ENCODE assay signal across 21 cellular contexts in genomic region chr20:21185849-21186248, GRCh38. TPM values are rescaled to one million over a fixed set of nuclear protein-coding genes. Genes with fewer than 3 reads are reported as not detected.
A peak's percentile ranks its signal among the peaks of the same experiment; 100 is the strongest.
DNase-seq lines count a peak whose midpoint lies in the region; ATAC-seq, FAIRE-seq and TF ChIP-seq lines count a peak whose summit lies in the region.
"Had no signal": no experiment of that assay in that cellular context is flagged by ENCODE, and none has a peak within 500 bp of the region (broad histone marks: within the 10 kb centered on the region; RNA-seq: fewer than 3 reads in every experiment).

No MANE protein-coding gene starts in this region.

- in situ Hi-C loops in IMR-90 (cut with MboI; ENCODE audit: low sequenced_read_pairs) = no loop called here

- H3K4me3 ChIP-seq in IMR-90 (ENCODE audit: insufficient read depth, low read depth, low read length) = no peak overlapping the region
- H3K4me3 ChIP-seq in H1 (ENCODE audit: extremely low read depth in 1 of 4, insufficient read depth in 2 of 4, low read depth in 3 of 4, low read length in 4 of 4) = no peak overlapping the region
- H3K4me3 ChIP-seq in tibial artery = no peak overlapping the region
- no peak overlapping the region for H3K4me3 ChIP-seq in trophoblast cell (ENCODE audit: low read depth, low read length)
- H3K4me3 ChIP-seq: BLaER1, GM12878, GM23338, HAP-1 had no signal

- H3K4ac ChIP-seq in IMR-90 (ENCODE audit: low read depth, low read length) (no peak overlapping the region), H1 (replicated peaks; ENCODE audit: insufficient read length, low read depth, low read length) (no peak overlapping the region), trophoblast cell (ENCODE audit: low read depth, low read length) (no peak overlapping the region)

- TF ChIP-seq RAD21 in IMR-90 (IDR thresholded peaks at IDR 0.05; ENCODE audit: low read length) (no peak), H1 (IDR thresholded peaks at IDR 0.05 in 1 of 2, conservative IDR thresholded peaks at IDR 0.05 in 1 of 2; ENCODE audit: low read depth in 2 of 2, low read length in 2 of 2) (no peak)

- no peak overlapping the region for H4K12ac ChIP-seq in trophoblast cell (ENCODE audit: low read depth, low read length)

- TF ChIP-seq CTCF in IMR-90 (conservative IDR thresholded peaks at IDR 0.05; ENCODE audit: low read depth, low read length) = no peak
- no peak for TF ChIP-seq CTCF in H1 (IDR thresholded peaks at IDR 0.05; ENCODE audit: control extremely low read depth in 1 of 3, insufficient read depth in 1 of 3, low read depth in 1 of 3, low read length in 3 of 3)
- TF ChIP-seq CTCF in tibial artery (IDR thresholded peaks at IDR 0.05) = no peak
- TF ChIP-seq CTCF in glutamatergic neuron (IDR thresholded peaks at IDR 0.05; ENCODE audit: partially characterized antibody, unreplicated experiment) = no peak

- no peak overlapping the region for H2AK9ac ChIP-seq in IMR-90 (replicated peaks; ENCODE audit: low read depth, low read length, poor library complexity)

- dilution Hi-C loops in IMR-90 (cut with HindIII; ENCODE audit: low sequenced_read_pairs, unreplicated experiment) = no loop called here

- H3K9ac ChIP-seq in IMR-90 (ENCODE audit: low read depth, low read length) = no peak overlapping the region
- H3K9ac ChIP-seq in H1 (replicated peaks in 1 of 4; ENCODE audit: extremely low read depth in 1 of 4, low read depth in 3 of 4, low read length in 3 of 4) = no peak overlapping the region
- no peak overlapping the region for H3K9ac ChIP-seq in trophoblast cell (ENCODE audit: low read length)
- H3K9ac ChIP-seq: BLaER1 had no signal

- no peak overlapping the region for H2BK5ac ChIP-seq in IMR-90 (ENCODE audit: low read depth, low read length, poor library complexity, severe bottlenecking)
- H2BK5ac ChIP-seq in H1 (ENCODE audit: low read depth, low read length) = no peak overlapping the region
- no peak overlapping the region for H2BK5ac ChIP-seq in trophoblast cell (ENCODE audit: low read depth, low read length, poor library complexity)

- H3K9me3 Mint-ChIP-seq in glutamatergic neuron (ENCODE audit: unreplicated experiment) = peaks cover 1% of the 10 kb centered on the region
- H3K9me3 Mint-ChIP-seq: CD4-positive, CD25-positive, alpha-beta regulatory T cell; CD8-positive, alpha-beta T cell; GM23338; HFFc6 had no signal

- H3K56ac ChIP-seq in IMR-90 (ENCODE audit: extremely low read depth, insufficient read depth, low read length) (no peak overlapping the region), H1 (replicated peaks; ENCODE audit: insufficient read length, low read depth, low read length) (no peak overlapping the region)

- H3K79me1 ChIP-seq in IMR-90 (ENCODE audit: low read depth in 1 of 2, low read length in 2 of 2) = peaks cover 0 to 3% of the 10 kb centered on the region in 2 experiments; a peak in 2 of 4 replicates
- H3K79me1 ChIP-seq in H1 (ENCODE audit: low read depth, low read length) = no peaks in the 10 kb centered on the region
- H3K79me1 ChIP-seq in trophoblast cell (ENCODE audit: low read length) = no peaks in the 10 kb centered on the region

- no CpG with 5 or more reads among the region's 5 CpGs for WGBS in IMR-90 (ENCODE audit: extremely low coverage in 2 of 2, insufficient read length in 1 of 2), 2 experiments
- 86% methylated on average over 5 of the region's 5 CpGs; no CpG with 5 or more reads in 1 of the 2 experiments for WGBS in H1 (ENCODE audit: extremely low coverage in 1 of 2, insufficient coverage in 1 of 2, insufficient read length in 1 of 2, insufficient replicate concordance in 2 of 2, low coverage in 1 of 2, low lambda C conversion rate in 2 of 2, missing lambda C conversion rate in 1 of 2), 2 experiments
- no CpG with 5 or more reads among the region's 5 CpGs for WGBS in trophoblast cell (ENCODE audit: extremely low coverage, insufficient coverage, insufficient read length)

- no peak overlapping the region for H3K4me2 ChIP-seq in IMR-90 (ENCODE audit: low read depth, low read length)
- no peak overlapping the region for H3K4me2 ChIP-seq in H1 (ENCODE audit: insufficient read depth in 1 of 2, low read depth in 2 of 2, low read length in 2 of 2)
- H3K4me2 ChIP-seq in trophoblast cell (ENCODE audit: low read length) = no peak overlapping the region
- H3K4me2 ChIP-seq: BLaER1, GM23338 had no signal

- no peak overlapping the region for H2BK120ac ChIP-seq in IMR-90 (ENCODE audit: low read depth, low read length)
- H2BK120ac ChIP-seq in H1 (replicated peaks; ENCODE audit: low read depth, low read length) = peak overlapping the region; percentile 93
- H2BK120ac ChIP-seq in trophoblast cell (ENCODE audit: insufficient read depth, low read length, poor library complexity) = no peak overlapping the region

- H2BK15ac ChIP-seq in IMR-90 (ENCODE audit: low read depth, low read length) = no peak overlapping the region
- no peak overlapping the region for H2BK15ac ChIP-seq in H1 (ENCODE audit: low read length)

- H2AK5ac ChIP-seq in IMR-90 (ENCODE audit: low read depth, low read length) (no peak overlapping the region), H1 (ENCODE audit: low read depth, low read length) (no peak overlapping the region), trophoblast cell (ENCODE audit: low read length) (no peak overlapping the region)

- H3K14ac ChIP-seq in IMR-90 (replicated peaks; ENCODE audit: low read depth, low read length) (no peak overlapping the region), H1 (ENCODE audit: insufficient read length) (no peak overlapping the region), trophoblast cell (ENCODE audit: low read length) (no peak overlapping the region)

- H3K4me1 ChIP-seq in IMR-90 (ENCODE audit: control insufficient read depth, insufficient read depth, low read length) (peaks cover 9% of the 10 kb centered on the region), H1 (replicated peaks in 1 of 4; ENCODE audit: control insufficient read depth in 3 of 4, insufficient read depth in 4 of 4, low read length in 3 of 4) (peaks cover 8 to 13% (median 12%) of the 10 kb centered on the region in 4 experiments), tibial artery (peaks cover 0 to 33% (median 16%) of the 10 kb centered on the region in 4 donors), trophoblast cell (ENCODE audit: control insufficient read depth in 1 of 2, insufficient read depth in 2 of 2, low read length in 2 of 2) (peaks cover 0 to 2% of the 10 kb centered on the region in 2 experiments)

- no peak overlapping the region for H2AFZ ChIP-seq in IMR-90 (replicated peaks; ENCODE audit: low read length, poor library complexity)
- H2AFZ ChIP-seq in H1 (ENCODE audit: low read length) = no peak overlapping the region
- no peak overlapping the region for H2AFZ ChIP-seq in trophoblast cell (ENCODE audit: insufficient read depth, low read length, poor library complexity)
- H2AFZ ChIP-seq: GM23338 had no signal

- TF ChIP-seq POLR2A in IMR-90 (IDR thresholded peaks at IDR 0.05; ENCODE audit: low read depth, low read length) (no peak), H1 (IDR thresholded peaks at IDR 0.05; ENCODE audit: control extremely low read depth in 1 of 2, low read depth in 2 of 2, low read length in 2 of 2) (no peak)

- H4K8ac ChIP-seq in IMR-90 (ENCODE audit: low read depth in 2 of 2, low read length in 2 of 2) (no peak overlapping the region), H1 (ENCODE audit: extremely low read depth, insufficient read depth, low read length) (no peak overlapping the region), trophoblast cell (ENCODE audit: low read depth, low read length) (no peak overlapping the region)

- no peak overlapping the region for H3K27ac Mint-ChIP-seq in glutamatergic neuron (ENCODE audit: unreplicated experiment)
- H3K27ac Mint-ChIP-seq: B cell; CD4-positive, CD25-positive, alpha-beta regulatory T cell; CD8-positive, alpha-beta T cell; GM23338; HFFc6 had no signal

- peaks cover 10% of the 10 kb centered on the region; the same call in 1 of the 2 replicates for H3K9me1 ChIP-seq in IMR-90 (ENCODE audit: insufficient read depth, low read length)

- DNase-seq in IMR-90 (no peak), H1 (ENCODE audit: low read depth in 1 of 2, low spot score in 2 of 2) (no peak), tibial artery (no peak), trophoblast cell (no peak), glutamatergic neuron (no peak)
- DNase-seq: Caco-2; CD4-positive, CD25-positive, alpha-beta regulatory T cell; CD8-positive, alpha-beta T cell; DMS153; DND-41; HFFc6 had no signal

- no peak overlapping the region for H2BK12ac ChIP-seq in H1 (ENCODE audit: low read depth, low read length)
- no peak overlapping the region for H2BK12ac ChIP-seq in trophoblast cell (ENCODE audit: low read length)

- H3K23me2 ChIP-seq in H1 (ENCODE audit: low read depth, low read length) = no peaks in the 10 kb centered on the region

- no peak for FAIRE-seq in H1 (lab: Jason Lieb, UNC)
- FAIRE-seq: G401.6, GM12878, GM19239, H54 had no signal

- no TSS peak for BruUV-seq in IMR-90 (replicated peaks; lab: Mats Ljungman, UMichigan)

- CTCF ChIA-PET in IMR-90 (lab: Yijun Ruan, JAX) = no interaction called here
- CTCF ChIA-PET in H1 (lab: Charles Lee; ENCODE audit: partially characterized antibody) = interaction anchor here (1.0 kb wide), 1 partner anchor 49 kb away, joined by 3 read pairs; no protein-coding TSS in a partner anchor

- H4K20me1 ChIP-seq in IMR-90 (ENCODE audit: insufficient read depth, low read length) (no peaks in the 10 kb centered on the region), H1 (replicated peaks in 1 of 2; ENCODE audit: control insufficient read depth in 1 of 2, insufficient read depth in 2 of 2, low read length in 2 of 2) (no peaks in the 10 kb centered on the region)
- H4K20me1 ChIP-seq: BLaER1 had no signal

- no peak for TF ChIP-seq EP300 in H1 (IDR thresholded peaks at IDR 0.05; ENCODE audit: borderline replicate concordance in 1 of 2, low read depth in 2 of 2, low read length in 2 of 2)

- no peaks in the 10 kb centered on the region for H3K27me3 Mint-ChIP-seq in glutamatergic neuron (ENCODE audit: unreplicated experiment)
- H3K27me3 Mint-ChIP-seq: B cell; CD4-positive, CD25-positive, alpha-beta regulatory T cell had no signal

- no peak overlapping the region for H3K4me3 Mint-ChIP-seq in glutamatergic neuron (ENCODE audit: unreplicated experiment)
- H3K4me3 Mint-ChIP-seq: B cell; CD4-positive, CD25-positive, alpha-beta regulatory T cell; CD8-positive, alpha-beta T cell; GM23338; HFFc6 had no signal

- H3K27me3 ChIP-seq in IMR-90 (ENCODE audit: control insufficient read depth, insufficient read depth, low read length) (no peaks in the 10 kb centered on the region), H1 (replicated peaks in 1 of 4; ENCODE audit: control insufficient read depth in 3 of 4, extremely low read depth in 1 of 4, insufficient read depth in 3 of 4, low read length in 3 of 4) (no peaks in the 10 kb centered on the region), tibial artery (no peaks in the 10 kb centered on the region), trophoblast cell (ENCODE audit: insufficient read depth, low read length) (no peaks in the 10 kb centered on the region)
- H3K27me3 ChIP-seq: BLaER1 had no signal

- ATAC-seq in IMR-90 (ENCODE audit: low read depth) (no peak), GM21367 (IDR thresholded peaks at IDR 0.05; ENCODE audit: unreplicated experiment) (no peak)
- ATAC-seq: CD8-positive, alpha-beta T cell; GM12878; GM23338 had no signal

- no peaks in the 10 kb centered on the region for H3K4me1 Mint-ChIP-seq in glutamatergic neuron (ENCODE audit: low read depth, unreplicated experiment)
- H3K4me1 Mint-ChIP-seq: B cell had no signal

- H3K79me2 ChIP-seq in H1 (ENCODE audit: control insufficient read depth in 1 of 2, insufficient read depth in 2 of 2, low read length in 2 of 2) = no peaks in the 10 kb centered on the region
- H3K79me2 ChIP-seq in trophoblast cell (ENCODE audit: control insufficient read depth, insufficient read depth, low read length, poor library complexity) = no peaks in the 10 kb centered on the region

- intact Hi-C loops in IMR-90 (cut with micrococcal nuclease) (no loop called here), tibial artery (cut with DNase I; ENCODE audit: low total_unique reads) (no loop called here)

- H3K36me3 ChIP-seq in IMR-90 (ENCODE audit: control insufficient read depth, insufficient read depth, low read length) (no peaks in the 10 kb centered on the region), H1 (ENCODE audit: control insufficient read depth in 2 of 4, insufficient read depth in 4 of 4, low read length in 3 of 4) (no peaks in the 10 kb centered on the region), tibial artery (no peaks in the 10 kb centered on the region), trophoblast cell (ENCODE audit: control insufficient read depth in 1 of 2, insufficient read depth in 2 of 2, low read length in 2 of 2) (no peaks in the 10 kb centered on the region)
- H3K36me3 ChIP-seq: BLaER1, HAP-1 had no signal

- H3K36me3 Mint-ChIP-seq in glutamatergic neuron (ENCODE audit: unreplicated experiment) = no peaks in the 10 kb centered on the region

- H2BK20ac ChIP-seq in IMR-90 (ENCODE audit: low read depth, low read length) = no peak overlapping the region
- H2BK20ac ChIP-seq in H1 (ENCODE audit: low read length) = 0 out of 2 replicates have a peak overlapping the region, but pooled peaks have one; percentile 17

- POLR2A ChIA-PET in IMR-90 (lab: Charles Lee; ENCODE audit: unreplicated experiment) = no interaction called here
- POLR2A ChIA-PET in H1 (lab: Charles Lee; ENCODE audit: partially characterized antibody) = no interaction called here

- no peak overlapping the region for H4K91ac ChIP-seq in IMR-90 (ENCODE audit: insufficient read depth, low read depth, low read length)
- H4K91ac ChIP-seq in H1 (replicated peaks; ENCODE audit: insufficient read length, low read length) = no peak overlapping the region
- no peak overlapping the region for H4K91ac ChIP-seq in trophoblast cell (ENCODE audit: low read depth, low read length)

- H4K5ac ChIP-seq in IMR-90 (ENCODE audit: low read depth, low read length) (no peak overlapping the region), H1 (ENCODE audit: insufficient read length, low read depth, low read length) (no peak overlapping the region)

- H3K27ac ChIP-seq in IMR-90 (ENCODE audit: insufficient read depth, low read length) (no peak overlapping the region), H1 (ENCODE audit: low read depth, low read length) (no peak overlapping the region), tibial artery (peak overlapping the region; percentile 9 to 78), trophoblast cell (ENCODE audit: low read depth, low read length) (no peak overlapping the region)
- H3K27ac ChIP-seq: BLaER1, C4-2B had no signal

- no peaks in the 10 kb centered on the region for H3K9me3 ChIP-seq in IMR-90 (ENCODE audit: control insufficient read depth, insufficient read depth, low read length)
- no peaks in the 10 kb centered on the region for H3K9me3 ChIP-seq in H1 (ENCODE audit: insufficient read depth in 2 of 2, low read depth in 1 of 2, low read length in 1 of 2)
- H3K9me3 ChIP-seq in tibial artery = no peaks in the 10 kb centered on the region
- H3K9me3 ChIP-seq in trophoblast cell (ENCODE audit: insufficient read depth, low read depth, low read length) = no peaks in the 10 kb centered on the region
- H3K9me3 ChIP-seq: BLaER1, Caco-2, HAP-1 had no signal

- H3K23ac ChIP-seq in IMR-90 (ENCODE audit: low read depth, low read length) = no peak overlapping the region
- H3K23ac ChIP-seq in H1 (ENCODE audit: insufficient read length) = no peak overlapping the region
- H3K23ac ChIP-seq in trophoblast cell (ENCODE audit: low read length) = no peak overlapping the region

- H3K18ac ChIP-seq in IMR-90 (ENCODE audit: low read depth, low read length) (no peak overlapping the region), H1 (ENCODE audit: extremely low read depth, low read length) (no peak overlapping the region), trophoblast cell (ENCODE audit: low read length) (no peak overlapping the region)

RNA-seq across cellular contexts. Expression of gene KIZ, which starts 60.0 kb away (rescaled TPM):
- 14.0 and 15.6 TPM in 2 replicates for total RNA-seq in IMR-90 (2012; rRNA removed)
- 7.8 and 9.9 TPM in 2 replicates for polyA plus RNA-seq in IMR-90 (2012; rRNA removed)
- 6.5 and 12.2 TPM in 2 replicates for polyA plus RNA-seq in IMR-90 (2012; cell fraction: cytosol; rRNA removed)
- polyA plus RNA-seq in IMR-90 (2012; cell fraction: nucleus; rRNA removed; ENCODE audit: low replicate concordance) = 21.5 and 38.9 TPM in 2 replicates
- 47.9 and 51.7 TPM in 2 replicates for total RNA-seq in H1 (2021; fragmentation: NEBNext Ultra II Directional; extraction: Animal tissue kit (Norgen Biotek cat#: 25700))
- 12.7 and 13.0 TPM in 2 replicates for polyA plus RNA-seq in H1 (2011; rRNA removed)
- polyA plus RNA-seq in H1 (2011; cell fraction: cytosol; rRNA removed) = 26.3 TPM
- polyA plus RNA-seq in H1 (2011; cell fraction: nucleus; rRNA removed) = 36.0 TPM
- polyA plus RNA-seq in H1 (2012, experiment 1 of 2) = 20.3 to 41.2 TPM (median 27.0 TPM) in 4 replicates
- 2.5 TPM for polyA plus RNA-seq in H1 (2012, experiment 2 of 2)
- 47.2 TPM for polyA plus RNA-seq in H1 (2013, experiment 1 of 2)
- 45.8 TPM for polyA plus RNA-seq in H1 (2013, experiment 2 of 2)
- 16.4 and 25.0 TPM in 2 replicates for polyA minus RNA-seq in H1 (2011; rRNA and poly(A)+ RNA removed)
- 21.0 TPM for polyA minus RNA-seq in H1 (2011; cell fraction: cytosol; rRNA and poly(A)+ RNA removed)
- polyA minus RNA-seq in H1 (2011; cell fraction: nucleus; rRNA and poly(A)+ RNA removed) = 30.8 TPM
- 8.9 and 9.2 TPM in 2 replicates for polyA plus RNA-seq in trophoblast cell (2013)
- 17.7 TPM for total RNA-seq in glutamatergic neuron (ENCODE audit: unreplicated experiment)

Comparison
In these comparisons a context has a peak if more than half of its experiments do, and no peak if none do; other contexts are left out.
1. H3K27ac ChIP-seq: peak in tibial artery (2 of 2); none in IMR-90 (single experiment), H1 (single experiment) and trophoblast cell (single experiment).